ENCODE assay signal across 14 cellular contexts in the genomic region with DNA sequence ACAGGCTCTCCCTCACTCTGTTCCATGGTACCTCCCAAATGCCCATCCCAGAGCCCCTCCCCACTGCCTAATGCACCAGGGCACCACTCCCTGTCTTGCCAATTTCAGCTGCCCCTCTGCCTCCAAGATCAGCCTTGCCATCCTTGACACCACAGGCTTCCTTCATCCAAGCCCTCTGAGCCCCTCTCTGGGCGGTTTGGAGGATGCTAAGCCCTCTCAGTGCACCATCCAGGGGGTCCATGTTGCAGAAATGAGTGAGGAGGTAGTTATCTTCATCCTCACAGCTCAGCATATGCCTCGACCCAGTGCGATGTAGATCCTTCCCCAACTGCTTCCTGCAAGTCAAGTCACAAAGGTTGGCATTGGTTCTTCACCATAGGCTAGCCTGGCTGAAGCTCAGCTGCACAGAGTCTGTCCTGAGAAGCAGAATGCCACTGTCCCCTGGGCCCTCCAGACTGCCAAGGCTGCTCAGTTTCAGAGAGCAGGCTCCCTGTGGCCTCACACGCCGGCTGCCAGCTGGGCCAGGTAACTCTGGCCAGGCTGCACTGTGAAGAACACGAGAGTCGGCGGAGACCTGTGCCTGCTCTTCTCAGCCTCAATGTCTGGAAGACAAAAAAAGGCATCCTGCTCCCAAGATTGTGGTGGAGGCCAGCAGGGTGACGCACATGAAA. TPM values are rescaled to one million over a fixed set of nuclear protein-coding genes. Genes with fewer than 3 reads are reported as not detected.
A peak's percentile ranks its signal among the peaks of the same experiment; 100 is the strongest.
DNase-seq lines count a peak whose midpoint lies in the region; ATAC-seq and TF ChIP-seq lines count a peak whose summit lies in the region.
"Had no signal": no experiment of that assay in that cellular context is flagged by ENCODE, and none has a peak within 500 bp of the region (broad histone marks: within the 10 kb centered on the region; RNA-seq: fewer than 3 reads in every experiment).

No MANE protein-coding gene starts in this region.

- ATAC-seq in GM18861 (IDR thresholded peaks at IDR 0.05; ENCODE audit: unreplicated experiment) (peak; percentile 13), HG03342 (IDR thresholded peaks at IDR 0.05; ENCODE audit: unreplicated experiment) (peak; percentile 16), HG03108 (IDR thresholded peaks at IDR 0.05; ENCODE audit: unreplicated experiment) (no peak), GM19467 (IDR thresholded peaks at IDR 0.05; ENCODE audit: unreplicated experiment) (no peak)

- intact Hi-C loops in posterior vena cava (cut with DNase I) = no loop called here

- DNase-seq in coronary artery (ENCODE audit: low spot score) (no peak), posterior vena cava (ENCODE audit: low spot score) (peak; percentile 67), SJCRH30 (no peak)
- no peak for DNase-seq in activated naive CD4-positive, alpha-beta T cell treated with Interleukin-2 at 50 U/mL for 16 hours
- DNase-seq: GF-D8, T-helper 9 cell had no signal

- H3K27ac ChIP-seq in coronary artery (peak overlapping the region; percentile 12 to 57), SJCRH30 (no peak overlapping the region)
- H3K27ac ChIP-seq: foreskin keratinocyte had no signal

- H3K9me3 ChIP-seq in SJCRH30 (replicated peaks) = no peaks in the 10 kb centered on the region

- H3K36me3 ChIP-seq in SJCRH30 = no peaks in the 10 kb centered on the region

- H3K4me3 ChIP-seq in coronary artery (no peak overlapping the region), SJCRH30 (no peak overlapping the region)

- H3K4me1 ChIP-seq in SJCRH30 = peaks cover 20% of the 10 kb centered on the region

- no peak for TF ChIP-seq CTCF in coronary artery (IDR thresholded peaks at IDR 0.05)

- H3K27me3 ChIP-seq in SJCRH30 = no peaks in the 10 kb centered on the region
- H3K27me3 ChIP-seq: foreskin keratinocyte had no signal

RNA-seq across cellular contexts. Expression of gene MAP3K2, which starts 9.9 kb away (rescaled TPM):
- total RNA-seq in posterior vena cava = 10 to 100 TPM; 63.9 to 68.5 TPM
- 24.4 and 28.8 TPM in 2 replicates for total RNA-seq in SJCRH30 (2014; rRNA removed; shearing (Covaris generic))

RNA-seq across cellular contexts. Expression of gene PROC, which starts 20.5 kb away (rescaled TPM):
- total RNA-seq in posterior vena cava = not detected
- not detected in 2 replicates for total RNA-seq in SJCRH30 (2014; rRNA removed; shearing (Covaris generic))
- total RNA-seq: activated CD4-positive, alpha-beta memory T cell treated with anti-CD3 and anti-CD28 coated beads for 36 hours; activated naive CD4-positive, alpha-beta T cell treated with anti-CD3 and anti-CD28 coated beads for 36 hours; CD4-positive, CD25-positive, alpha-beta regulatory T cell had no signal

Comparison
In these comparisons a context has a peak if more than half of its experiments do, and no peak if none do; other contexts are left out.
1. ATAC-seq: peak in GM18861 (single experiment) and HG03342 (single experiment); none in HG03108 (single experiment) and GM19467 (single experiment).